21 cellular contexts compared by ENCODE assay signal in genomic region chr9:92171822-92172221, GRCh38.
"Had no signal": no experiment of that assay in that cellular context is flagged by ENCODE, and none has a peak within 500 bp of the region (broad histone marks: within the 10 kb centered on the region; RNA-seq: fewer than 3 reads in every experiment).

No MANE protein-coding gene starts in this region.

- H3K4me3 ChIP-seq: hepatocyte, left ventricle myocardium inferior, lower lobe of right lung, pancreas, smooth muscle cell, tibial artery, upper lobe of right lung had no signal

- H3K9me3 ChIP-seq: lower lobe of right lung, pancreas, tibial artery, upper lobe of right lung had no signal

- H3K4me1 ChIP-seq: left ventricle myocardium inferior, lower lobe of right lung, pancreas, tibial artery, upper lobe of right lung had no signal

- H3K36me3 ChIP-seq: left ventricle myocardium inferior, lower lobe of right lung, pancreas, tibial artery, upper lobe of right lung had no signal

- DNase-seq: dermis blood vessel endothelial cell; foreskin melanocyte; kidney; left cardiac atrium; left ventricle myocardium inferior; lower lobe of right lung; natural killer cell; nucleus accumbens; pancreas; stimulated activated CD4-positive, alpha-beta T cell treated with anti-CD3 and anti-CD28 coated beads, Interleukin-2, amount 100 ng/mL, for 48 hours; stimulated activated naive CD8-positive, alpha-beta T cell treated with anti-CD3 and anti-CD28 coated beads, Interleukin-15, Interleukin-2, amounts not matched to agents 100 U/mL and 50 U/mL, for 24 hours; tibial artery; upper lobe of right lung had no signal

- H3K9me3 Mint-ChIP-seq: natural killer cell; stimulated activated effector memory CD8-positive, alpha-beta T cell treated with anti-CD3 and anti-CD28 coated beads, Interleukin-12 subunit alpha, Interleukin-12 subunit beta, amount 100 ng/mL, for 72 hours had no signal

- H3K4me1 Mint-ChIP-seq: memory B cell; mesothelial cell of epicardium; natural killer cell; neural crest cell; stimulated activated effector memory CD8-positive, alpha-beta T cell treated with anti-CD3 and anti-CD28 coated beads, Interleukin-12 subunit alpha, Interleukin-12 subunit beta, amount 100 ng/mL, for 72 hours had no signal

- H3K27ac Mint-ChIP-seq: memory B cell; mesothelial cell of epicardium; natural killer cell; progenitor cell of endocrine pancreas; stimulated activated effector memory CD8-positive, alpha-beta T cell treated with anti-CD3 and anti-CD28 coated beads, Interleukin-12 subunit alpha, Interleukin-12 subunit beta, amount 100 ng/mL, for 72 hours had no signal

- H3K27me3 ChIP-seq: hepatocyte, pancreas, tibial artery, upper lobe of right lung had no signal

- H3K36me3 Mint-ChIP-seq: memory B cell; mesothelial cell of epicardium; natural killer cell; stimulated activated effector memory CD8-positive, alpha-beta T cell treated with anti-CD3 and anti-CD28 coated beads, Interleukin-12 subunit alpha, Interleukin-12 subunit beta, amount 100 ng/mL, for 72 hours had no signal

- FAIRE-seq: colon, kidney, pancreas had no signal

- H3K27ac ChIP-seq: hepatocyte, lower lobe of right lung, pancreas, tibial artery, upper lobe of right lung had no signal

- H3K4me3 Mint-ChIP-seq: memory B cell; mesothelial cell of epicardium; natural killer cell; neural crest cell; stimulated activated effector memory CD8-positive, alpha-beta T cell treated with anti-CD3 and anti-CD28 coated beads, Interleukin-12 subunit alpha, Interleukin-12 subunit beta, amount 100 ng/mL, for 72 hours had no signal

- H3K27me3 Mint-ChIP-seq: progenitor cell of endocrine pancreas had no signal
